ENCODE assay signal across 1 cellular context in the genomic region with DNA sequence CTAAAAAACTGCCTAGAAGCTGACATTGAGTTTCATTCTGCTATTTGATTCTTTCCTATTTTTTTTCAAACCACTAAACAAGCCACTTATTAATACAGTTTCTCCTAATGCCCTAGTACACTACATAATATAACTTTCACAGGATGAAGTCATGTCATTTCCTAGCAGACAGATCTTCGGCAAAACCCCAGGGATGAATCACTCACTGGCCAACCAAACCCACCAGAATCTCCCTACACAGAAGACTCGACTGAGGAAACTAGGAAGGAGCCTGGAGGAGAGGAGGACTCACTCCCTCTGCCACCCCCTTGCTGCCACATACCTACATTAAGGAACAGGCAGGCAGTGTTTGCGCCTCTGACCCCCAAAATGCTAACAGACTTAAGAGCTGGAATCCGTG.
TF ChIP-seq lines count a peak whose summit lies in the region.

No MANE protein-coding gene starts in this region.

TF ChIP-seq in GM23338, 12 proteins besides CTCF, POLR2A, EP300 and RAD21 (continued from another document):
- TF ChIP-seq, protein P1, sequence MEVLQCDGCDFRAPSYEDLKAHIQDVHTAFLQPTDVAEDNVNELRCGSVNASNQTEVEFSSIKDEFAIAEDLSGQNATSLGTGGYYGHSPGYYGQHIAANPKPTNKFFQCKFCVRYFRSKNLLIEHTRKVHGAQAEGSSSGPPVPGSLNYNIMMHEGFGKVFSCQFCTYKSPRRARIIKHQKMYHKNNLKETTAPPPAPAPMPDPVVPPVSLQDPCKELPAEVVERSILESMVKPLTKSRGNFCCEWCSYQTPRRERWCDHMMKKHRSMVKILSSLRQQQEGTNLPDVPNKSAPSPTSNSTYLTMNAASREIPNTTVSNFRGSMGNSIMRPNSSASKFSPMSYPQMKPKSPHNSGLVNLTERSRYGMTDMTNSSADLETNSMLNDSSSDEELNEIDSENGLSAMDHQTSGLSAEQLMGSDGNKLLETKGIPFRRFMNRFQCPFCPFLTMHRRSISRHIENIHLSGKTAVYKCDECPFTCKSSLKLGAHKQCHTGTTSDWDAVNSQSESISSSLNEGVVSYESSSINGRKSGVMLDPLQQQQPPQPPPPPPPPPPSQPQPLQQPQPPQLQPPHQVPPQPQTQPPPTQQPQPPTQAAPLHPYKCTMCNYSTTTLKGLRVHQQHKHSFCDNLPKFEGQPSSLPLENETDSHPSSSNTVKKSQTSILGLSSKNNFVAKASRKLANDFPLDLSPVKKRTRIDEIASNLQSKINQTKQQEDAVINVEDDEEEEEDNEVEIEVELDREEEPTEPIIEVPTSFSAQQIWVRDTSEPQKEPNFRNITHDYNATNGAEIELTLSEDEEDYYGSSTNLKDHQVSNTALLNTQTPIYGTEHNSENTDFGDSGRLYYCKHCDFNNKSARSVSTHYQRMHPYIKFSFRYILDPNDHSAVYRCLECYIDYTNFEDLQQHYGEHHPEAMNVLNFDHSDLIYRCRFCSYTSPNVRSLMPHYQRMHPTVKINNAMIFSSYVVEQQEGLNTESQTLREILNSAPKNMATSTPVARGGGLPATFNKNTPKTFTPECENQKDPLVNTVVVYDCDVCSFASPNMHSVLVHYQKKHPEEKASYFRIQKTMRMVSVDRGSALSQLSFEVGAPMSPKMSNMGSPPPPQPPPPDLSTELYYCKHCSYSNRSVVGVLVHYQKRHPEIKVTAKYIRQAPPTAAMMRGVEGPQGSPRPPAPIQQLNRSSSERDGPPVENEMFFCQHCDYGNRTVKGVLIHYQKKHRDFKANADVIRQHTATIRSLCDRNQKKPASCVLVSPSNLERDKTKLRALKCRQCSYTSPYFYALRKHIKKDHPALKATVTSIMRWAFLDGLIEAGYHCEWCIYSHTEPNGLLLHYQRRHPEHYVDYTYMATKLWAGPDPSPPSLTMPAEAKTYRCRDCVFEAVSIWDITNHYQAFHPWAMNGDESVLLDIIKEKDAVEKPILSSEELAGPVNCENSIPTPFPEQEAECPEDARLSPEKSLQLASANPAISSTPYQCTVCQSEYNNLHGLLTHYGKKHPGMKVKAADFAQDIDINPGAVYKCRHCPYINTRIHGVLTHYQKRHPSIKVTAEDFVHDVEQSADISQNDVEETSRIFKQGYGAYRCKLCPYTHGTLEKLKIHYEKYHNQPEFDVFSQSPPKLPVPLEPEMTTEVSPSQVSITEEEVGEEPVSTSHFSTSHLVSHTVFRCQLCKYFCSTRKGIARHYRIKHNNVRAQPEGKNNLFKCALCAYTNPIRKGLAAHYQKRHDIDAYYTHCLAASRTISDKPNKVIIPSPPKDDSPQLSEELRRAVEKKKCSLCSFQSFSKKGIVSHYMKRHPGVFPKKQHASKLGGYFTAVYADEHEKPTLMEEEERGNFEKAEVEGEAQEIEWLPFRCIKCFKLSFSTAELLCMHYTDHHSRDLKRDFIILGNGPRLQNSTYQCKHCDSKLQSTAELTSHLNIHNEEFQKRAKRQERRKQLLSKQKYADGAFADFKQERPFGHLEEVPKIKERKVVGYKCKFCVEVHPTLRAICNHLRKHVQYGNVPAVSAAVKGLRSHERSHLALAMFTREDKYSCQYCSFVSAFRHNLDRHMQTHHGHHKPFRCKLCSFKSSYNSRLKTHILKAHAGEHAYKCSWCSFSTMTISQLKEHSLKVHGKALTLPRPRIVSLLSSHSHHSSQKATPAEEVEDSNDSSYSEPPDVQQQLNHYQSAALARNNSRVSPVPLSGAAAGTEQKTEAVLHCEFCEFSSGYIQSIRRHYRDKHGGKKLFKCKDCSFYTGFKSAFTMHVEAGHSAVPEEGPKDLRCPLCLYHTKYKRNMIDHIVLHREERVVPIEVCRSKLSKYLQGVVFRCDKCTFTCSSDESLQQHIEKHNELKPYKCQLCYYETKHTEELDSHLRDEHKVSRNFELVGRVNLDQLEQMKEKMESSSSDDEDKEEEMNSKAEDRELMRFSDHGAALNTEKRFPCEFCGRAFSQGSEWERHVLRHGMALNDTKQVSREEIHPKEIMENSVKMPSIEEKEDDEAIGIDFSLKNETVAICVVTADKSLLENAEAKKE (CRISPR knock-in tag; IDR thresholded peaks at IDR 0.05) = no peak
- TF ChIP-seq STAT1 (IDR thresholded peaks at IDR 0.05; ENCODE audit: unreplicated experiment) (no peak), EZH2 (IDR thresholded peaks at IDR 0.05; ENCODE audit: low read depth, unreplicated experiment) (no peak), ZNF331 (CRISPR knock-in tag; IDR thresholded peaks at IDR 0.05; ENCODE audit: low read depth) (no peak), POLR2AphosphoS5 (IDR thresholded peaks at IDR 0.05; ENCODE audit: low read depth) (no peak), JUNB (IDR thresholded peaks at IDR 0.05; ENCODE audit: unreplicated experiment) (no peak), NANOG (IDR thresholded peaks at IDR 0.05; ENCODE audit: borderline replicate concordance) (no peak), CREB1 (CRISPR knock-in tag; IDR thresholded peaks at IDR 0.05; ENCODE audit: low read depth) (no peak), ZNF114 (CRISPR knock-in tag; IDR thresholded peaks at IDR 0.05) (no peak)
- TF ChIP-seq, protein P2, sequence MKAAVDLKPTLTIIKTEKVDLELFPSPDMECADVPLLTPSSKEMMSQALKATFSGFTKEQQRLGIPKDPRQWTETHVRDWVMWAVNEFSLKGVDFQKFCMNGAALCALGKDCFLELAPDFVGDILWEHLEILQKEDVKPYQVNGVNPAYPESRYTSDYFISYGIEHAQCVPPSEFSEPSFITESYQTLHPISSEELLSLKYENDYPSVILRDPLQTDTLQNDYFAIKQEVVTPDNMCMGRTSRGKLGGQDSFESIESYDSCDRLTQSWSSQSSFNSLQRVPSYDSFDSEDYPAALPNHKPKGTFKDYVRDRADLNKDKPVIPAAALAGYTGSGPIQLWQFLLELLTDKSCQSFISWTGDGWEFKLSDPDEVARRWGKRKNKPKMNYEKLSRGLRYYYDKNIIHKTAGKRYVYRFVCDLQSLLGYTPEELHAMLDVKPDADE (IDR thresholded peaks at IDR 0.05) = no peak
TF ChIP-seq in GM23338: peak in this region for 0.
